In the genomic region with DNA sequence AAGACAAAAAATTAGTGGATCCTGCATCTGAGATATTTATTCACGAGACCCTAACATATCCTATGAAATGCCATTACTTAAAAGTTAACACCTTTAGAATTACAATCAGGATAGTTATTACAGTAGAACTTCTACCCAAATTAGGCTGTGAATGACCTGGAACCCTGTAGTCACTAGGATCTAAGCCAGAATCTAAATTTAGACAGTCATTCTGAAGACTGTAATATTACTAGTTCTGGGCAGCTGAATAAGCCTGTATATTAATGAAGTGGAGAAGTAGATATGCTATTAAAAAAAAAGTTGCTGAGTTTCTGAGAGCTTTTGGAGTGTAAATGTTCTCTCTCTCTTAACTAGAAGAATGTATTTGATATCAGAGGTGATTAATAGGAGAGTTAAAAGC, we compare ENCODE assay signal across 23 cellular contexts.
DNase-seq lines count a peak whose midpoint lies in the region; ATAC-seq and TF ChIP-seq lines count a peak whose summit lies in the region.
"Had no signal": no experiment of that assay in that cellular context is flagged by ENCODE, and none has a peak within 500 bp of the region (broad histone marks: within the 10 kb centered on the region; RNA-seq: fewer than 3 reads in every experiment).

No MANE protein-coding gene starts in this region.

- H3K27ac Mint-ChIP-seq in nephron: peak overlapping the region in 2 of 3 experiments; percentile 31 to 53
- H3K27ac Mint-ChIP-seq: activated CD4-positive, alpha-beta memory T cell treated with anti-CD3 and anti-CD28 coated beads, Interleukin-2, amount 10 ng/mL, durations not matched to agents 7 days and 5 days; IgD-negative memory B cell; memory B cell; naive thymus-derived CD4-positive, alpha-beta T cell had no signal

- no peak overlapping the region for H3K4me3 ChIP-seq in cardiac muscle cell
- H3K4me3 ChIP-seq: BLaER1, MG63, ovary had no signal

- peaks cover 7% of the 10 kb centered on the region for H3K4me1 Mint-ChIP-seq in nephron
- H3K4me1 Mint-ChIP-seq: activated CD4-positive, alpha-beta memory T cell treated with anti-CD3 and anti-CD28 coated beads, Interleukin-2, amount 10 ng/mL, durations not matched to agents 7 days and 5 days; IgD-negative memory B cell; memory B cell had no signal

- no peak for TF ChIP-seq CTCF in cardiac muscle cell (IDR thresholded peaks at IDR 0.05; ENCODE audit: low read depth, low read length)
- no peak for TF ChIP-seq CTCF in nephron (IDR thresholded peaks at IDR 0.05; ENCODE audit: unreplicated experiment in 3 of 3)

- no peak overlapping the region for H3K4me3 Mint-ChIP-seq in nephron
- H3K4me3 Mint-ChIP-seq: activated CD4-positive, alpha-beta memory T cell treated with anti-CD3 and anti-CD28 coated beads, Interleukin-2, amount 10 ng/mL, durations not matched to agents 7 days and 5 days; IgD-negative memory B cell; memory B cell; naive thymus-derived CD4-positive, alpha-beta T cell had no signal

- no peaks in the 10 kb centered on the region for H3K36me3 ChIP-seq in cardiac muscle cell
- H3K36me3 ChIP-seq: BLaER1, MG63, ovary had no signal

- ATAC-seq in GM18511 (IDR thresholded peaks at IDR 0.05; ENCODE audit: unreplicated experiment) (no peak), GM19351 (IDR thresholded peaks at IDR 0.05; ENCODE audit: unreplicated experiment) (no peak)
- ATAC-seq: naive thymus-derived CD4-positive, alpha-beta T cell had no signal

- DNase-seq in DMS79 (lab: John Stamatoyannopoulos, UW): peak; percentile 51
- DNase-seq in NCI-H446 (lab: John Stamatoyannopoulos, UW): peak; percentile 5 to 25
- no peak for DNase-seq in cardiac muscle cell (ENCODE audit: low read depth in 1 of 2, low spot score in 1 of 2)
- no peak for DNase-seq in globus pallidus (ENCODE audit: low spot score)
- DNase-seq in activated CD4-positive, alpha-beta T cell treated with anti-CD3 and anti-CD28 coated beads, Interleukin-2, amount 50 U/mL, for 1 hour: no peak
- DNase-seq: activated CD4-positive, alpha-beta memory T cell treated with anti-CD3 and anti-CD28 coated beads, Interleukin-2, amount 10 ng/mL, durations not matched to agents 7 days and 5 days; activated T-cell treated with anti-CD3 and anti-CD28 coated beads for 4 hours; COR-L47; DND-41; effector CD8-positive, alpha-beta T cell; GOT3; MG63; naive thymus-derived CD4-positive, alpha-beta T cell; NCI-H1436; NCI-H526; ovary; T1000 had no signal

- H3K9me3 Mint-ChIP-seq in nephron: no peaks in the 10 kb centered on the region
- H3K9me3 Mint-ChIP-seq: activated CD4-positive, alpha-beta memory T cell treated with anti-CD3 and anti-CD28 coated beads, Interleukin-2, amount 10 ng/mL, durations not matched to agents 7 days and 5 days; IgD-negative memory B cell; memory B cell had no signal

- peaks cover 47% of the 10 kb centered on the region for H3K36me3 Mint-ChIP-seq in nephron (ENCODE audit: low read depth)
- H3K36me3 Mint-ChIP-seq: memory B cell; naive thymus-derived CD4-positive, alpha-beta T cell had no signal

- no peaks in the 10 kb centered on the region for H3K9me3 ChIP-seq in cardiac muscle cell (ENCODE audit: low read depth)
- H3K9me3 ChIP-seq: BLaER1, MG63, ovary had no signal

- peak overlapping the region; percentile 7 for H3K27ac ChIP-seq in cardiac muscle cell
- H3K27ac ChIP-seq: BLaER1, ovary had no signal

- no peaks in the 10 kb centered on the region for H3K27me3 Mint-ChIP-seq in nephron (ENCODE audit: low read depth)
- H3K27me3 Mint-ChIP-seq: activated CD4-positive, alpha-beta memory T cell treated with anti-CD3 and anti-CD28 coated beads, Interleukin-2, amount 10 ng/mL, durations not matched to agents 7 days and 5 days; IgD-negative memory B cell; memory B cell had no signal

- H3K4me1 ChIP-seq in cardiac muscle cell (ENCODE audit: low read depth): no peaks in the 10 kb centered on the region
- H3K4me1 ChIP-seq: BLaER1 had no signal

- H3K27me3 ChIP-seq in cardiac muscle cell: no peaks in the 10 kb centered on the region
- H3K27me3 ChIP-seq: BLaER1, MG63, ovary had no signal

Comparison
In these comparisons a context has a peak if more than half of its experiments do, and no peak if none do; other contexts are left out.
1. DNase-seq: peak in DMS79 (single experiment) and NCI-H446 (2 of 2); none in cardiac muscle cell (0 of 2), globus pallidus (single experiment) and activated CD4-positive, alpha-beta T cell treated with anti-CD3 and anti-CD28 coated beads, Interleukin-2, amount 50 U/mL, for 1 hour (single experiment).